24 cellular contexts compared by ENCODE assay signal in the genomic region with DNA sequence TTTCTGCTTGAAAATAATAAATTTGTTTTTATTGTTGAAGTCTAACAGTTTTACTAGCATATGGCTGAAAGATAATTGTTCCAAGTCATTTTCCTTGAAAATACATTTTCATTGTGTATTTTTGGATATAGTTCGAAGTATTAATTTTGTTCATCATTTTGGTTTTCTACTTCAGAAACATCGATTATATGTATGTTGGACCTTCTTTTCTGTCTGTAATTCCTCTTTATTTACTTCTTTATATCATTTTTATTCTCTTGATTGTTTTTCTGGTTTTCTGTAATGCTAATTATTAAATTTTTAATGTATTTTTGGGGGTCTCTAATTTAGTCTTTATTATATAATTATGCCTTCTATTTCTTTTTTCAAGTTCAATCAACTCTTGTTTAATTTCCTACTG.
"Had no signal": no experiment of that assay in that cellular context is flagged by ENCODE, and none has a peak within 500 bp of the region (broad histone marks: within the 10 kb centered on the region; RNA-seq: fewer than 3 reads in every experiment).

No MANE protein-coding gene starts in this region.

- FAIRE-seq: astrocyte had no signal

- H3K36me3 ChIP-seq: left lung, lower lobe of right lung, right atrium auricular region, spleen, suprapubic skin, tibial artery, upper lobe of right lung had no signal

- DNase-seq: activated B cell treated with CpG ODN at 0.5 μM for 24 hours; activated CD4-positive, alpha-beta T cell treated with anti-CD3 and anti-CD28 coated beads for 36 hours; activated CD8-positive, alpha-beta memory T cell treated with anti-CD3 and anti-CD28 coated beads for 24 hours; activated effector memory CD4-positive, alpha-beta T cell treated with Interleukin-2 at 50 U/mL for 16 hours; activated naive CD4-positive, alpha-beta T cell treated with Interleukin-2 at 50 U/mL for 16 hours; activated naive CD8-positive, alpha-beta T cell treated with anti-CD3 and anti-CD28 coated beads for 36 hours; amniotic stem cell; caudate nucleus; endodermal cell; left lung; lower lobe of right lung; mesendoderm; natural killer cell; occipital lobe; spleen; stimulated activated naive CD4-positive, alpha-beta T cell; T-helper 17 cell; tibial artery; upper lobe of right lung had no signal

- ATAC-seq: activated CD4-positive, alpha-beta T cell treated with anti-CD3 and anti-CD28 coated beads for 36 hours; left lung; lower lobe of right lung; natural killer cell; T-helper 17 cell; upper lobe of right lung had no signal

- H3K27ac ChIP-seq: epithelial cell of prostate, left lung, lower lobe of right lung, neural progenitor cell, right atrium auricular region, spleen, suprapubic skin, tibial artery, upper lobe of right lung had no signal

- H3K4me3 ChIP-seq: left lung, lower lobe of right lung, neural progenitor cell, right atrium auricular region, spleen, suprapubic skin, tibial artery, upper lobe of right lung had no signal

- H3K9ac ChIP-seq: neural progenitor cell had no signal

- H3K4me1 ChIP-seq: left lung, lower lobe of right lung, neural progenitor cell, right atrium auricular region, spleen, suprapubic skin, tibial artery, upper lobe of right lung had no signal
